ENCODE assay signal across 18 cellular contexts in the genomic region with DNA sequence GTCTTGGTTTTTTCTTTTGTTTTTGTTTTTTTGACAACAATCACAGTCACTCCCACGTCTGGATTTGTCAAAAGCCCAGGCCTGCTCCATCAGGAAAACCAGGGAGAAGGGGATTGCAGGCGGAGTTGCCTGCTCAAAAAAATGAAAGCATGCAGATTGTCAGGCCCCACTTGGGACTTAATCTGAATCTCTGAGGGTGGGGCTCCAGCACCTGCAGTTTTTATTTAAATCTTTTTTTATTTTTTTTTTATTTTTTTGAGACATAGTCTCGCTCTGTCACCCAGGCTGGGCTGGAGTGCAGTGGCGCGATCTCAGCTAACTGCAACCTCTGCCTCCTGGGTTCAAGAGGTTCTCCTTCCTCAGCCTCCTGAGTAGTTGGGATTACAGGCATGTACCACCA.
DNase-seq lines count a peak whose midpoint lies in the region; ATAC-seq and TF ChIP-seq lines count a peak whose summit lies in the region.
"Had no signal": no experiment of that assay in that cellular context is flagged by ENCODE, and none has a peak within 500 bp of the region (broad histone marks: within the 10 kb centered on the region; RNA-seq: fewer than 3 reads in every experiment).

No MANE protein-coding gene starts in this region.

- H3K27me3 ChIP-seq in CD4-positive, CD25-positive, alpha-beta regulatory T cell (ENCODE audit: control insufficient read depth, insufficient read depth, low read length) = no peaks in the 10 kb centered on the region
- H3K27me3 ChIP-seq in HL-60 (ENCODE audit: insufficient read depth, poor library complexity, severe bottlenecking) = no peaks in the 10 kb centered on the region
- no peaks in the 10 kb centered on the region for H3K27me3 ChIP-seq in dorsolateral prefrontal cortex
- H3K27me3 ChIP-seq: adrenal gland had no signal

- DNase-seq in CD4-positive, CD25-positive, alpha-beta regulatory T cell = no peak
- DNase-seq in HL-60 (ENCODE audit: low read depth in 1 of 2, low spot score in 1 of 2) (no peak), H4 (ENCODE audit: low spot score) (no peak), RPMI8226 (no peak), dorsolateral prefrontal cortex (no peak)
- no peak for DNase-seq in activated naive CD4-positive, alpha-beta T cell treated with anti-CD3 and anti-CD28 coated beads, Interleukin-2, amount 50 U/mL, for 72 hours (ENCODE audit: low spot score in 2 of 2)
- DNase-seq in natural killer cell treated with Interleukin-12 subunit alpha and Interleukin-12 subunit beta and Interleukin-15 and Interleukin-18, amount 100 ng/mL, for 72 hours (ENCODE audit: low spot score) = no peak
- DNase-seq: adrenal gland, cerebellar nuclear complex, kidney, mucosa of descending colon, NCI-H1436 treated with DMSO at 0.1 percent for 48 hours, NCI-H526 treated with DMSO at 0.1 percent for 48 hours had no signal

- H3K36me3 Mint-ChIP-seq in CD4-positive, CD25-positive, alpha-beta regulatory T cell = peaks cover 28% of the 10 kb centered on the region
- peaks cover 5 to 11% of the 10 kb centered on the region in 2 donors for H3K36me3 Mint-ChIP-seq in activated naive CD4-positive, alpha-beta T cell treated with anti-CD3 and anti-CD28 coated beads, Interleukin-2, amount 50 U/mL, for 72 hours
- H3K36me3 Mint-ChIP-seq in natural killer cell treated with Interleukin-12 subunit alpha and Interleukin-12 subunit beta and Interleukin-15 and Interleukin-18, amount 100 ng/mL, for 72 hours = no peaks in the 10 kb centered on the region

- H3K4me3 Mint-ChIP-seq in CD4-positive, CD25-positive, alpha-beta regulatory T cell = peak overlapping the region; percentile 64 to 83 (median 74)
- peak overlapping the region; percentile 34 for H3K4me3 Mint-ChIP-seq in natural killer cell treated with Interleukin-12 subunit alpha and Interleukin-12 subunit beta and Interleukin-15 and Interleukin-18, amount 100 ng/mL, for 72 hours

- intact Hi-C loops in dorsolateral prefrontal cortex (cut with DNase I) = no loop called here

- peaks cover 98% of the 10 kb centered on the region for H3K4me1 ChIP-seq in CD4-positive, CD25-positive, alpha-beta regulatory T cell (ENCODE audit: control insufficient read depth, insufficient read depth, low read length, poor library complexity, severe bottlenecking)
- H3K4me1 ChIP-seq: parathyroid adenoma had no signal

- H3K4me1 Mint-ChIP-seq in CD4-positive, CD25-positive, alpha-beta regulatory T cell = peaks cover 23 to 98% (median 84%) of the 10 kb centered on the region in 4 donors
- H3K4me1 Mint-ChIP-seq in natural killer cell treated with Interleukin-12 subunit alpha and Interleukin-12 subunit beta and Interleukin-15 and Interleukin-18, amount 100 ng/mL, for 72 hours (ENCODE audit: low read depth in 2 of 2) = peaks cover 64 to 83% of the 10 kb centered on the region in 2 donors

- H3K27me3 Mint-ChIP-seq in CD4-positive, CD25-positive, alpha-beta regulatory T cell = peaks cover 9% of the 10 kb centered on the region
- no peaks in the 10 kb centered on the region for H3K27me3 Mint-ChIP-seq in natural killer cell treated with Interleukin-12 subunit alpha and Interleukin-12 subunit beta and Interleukin-15 and Interleukin-18, amount 100 ng/mL, for 72 hours

- peaks cover under 1% of the 10 kb centered on the region for H3K36me3 ChIP-seq in CD4-positive, CD25-positive, alpha-beta regulatory T cell (ENCODE audit: control insufficient read depth, insufficient read depth, low read length)
- H3K36me3 ChIP-seq: adrenal gland, thoracic aorta had no signal

- no peaks in the 10 kb centered on the region for H3K9me3 ChIP-seq in CD4-positive, CD25-positive, alpha-beta regulatory T cell (ENCODE audit: control insufficient read depth in 2 of 2, low read length in 2 of 2)
- H3K9me3 ChIP-seq: adrenal gland, mucosa of descending colon, thoracic aorta had no signal

- peak overlapping the region; percentile 34 for H3K4me3 ChIP-seq in CD4-positive, CD25-positive, alpha-beta regulatory T cell (ENCODE audit: low read depth, low read length)
- H3K4me3 ChIP-seq in HL-60 (replicated peaks; ENCODE audit: insufficient read depth, low read length) (no peak overlapping the region), dorsolateral prefrontal cortex (no peak overlapping the region)
- H3K4me3 ChIP-seq: adrenal gland, mucosa of descending colon, thoracic aorta had no signal

- peak overlapping the region; percentile 96 to 100 (median 97) for H3K27ac Mint-ChIP-seq in CD4-positive, CD25-positive, alpha-beta regulatory T cell
- H3K27ac Mint-ChIP-seq in activated naive CD4-positive, alpha-beta T cell treated with anti-CD3 and anti-CD28 coated beads, Interleukin-2, amount 50 U/mL, for 72 hours = peak overlapping the region; percentile 89 to 96
- peak overlapping the region in 1 of 2 donors; percentile 74 for H3K27ac Mint-ChIP-seq in natural killer cell treated with Interleukin-12 subunit alpha and Interleukin-12 subunit beta and Interleukin-15 and Interleukin-18, amount 100 ng/mL, for 72 hours

- TF ChIP-seq CTCF in HL-60 (IDR thresholded peaks at IDR 0.05; ENCODE audit: insufficient read depth, low read length) (no peak), dorsolateral prefrontal cortex (IDR thresholded peaks at IDR 0.05 in 54 of 56, conservative IDR thresholded peaks at IDR 0.05 in 2 of 56; ENCODE audit: low read depth in 1 of 56, partially characterized antibody in 56 of 56) (no peak)

- no peak for ATAC-seq in CD4-positive, CD25-positive, alpha-beta regulatory T cell (ENCODE audit: low read depth in 2 of 2)
- no peak for ATAC-seq in activated naive CD4-positive, alpha-beta T cell treated with anti-CD3 and anti-CD28 coated beads, Interleukin-2, amount 50 U/mL, for 72 hours
- no peak for ATAC-seq in natural killer cell treated with Interleukin-12 subunit alpha and Interleukin-12 subunit beta and Interleukin-15 and Interleukin-18, amount 100 ng/mL, for 72 hours
- no peak for ATAC-seq in HG03469 (IDR thresholded peaks at IDR 0.05; ENCODE audit: unreplicated experiment)
- ATAC-seq: mucosa of descending colon had no signal

- H3K9me3 Mint-ChIP-seq in CD4-positive, CD25-positive, alpha-beta regulatory T cell = peaks cover 0 to 2% (median 0%) of the 10 kb centered on the region in 7 donors
- no peaks in the 10 kb centered on the region for H3K9me3 Mint-ChIP-seq in activated naive CD4-positive, alpha-beta T cell treated with anti-CD3 and anti-CD28 coated beads, Interleukin-2, amount 50 U/mL, for 72 hours
- no peaks in the 10 kb centered on the region for H3K9me3 Mint-ChIP-seq in natural killer cell treated with Interleukin-12 subunit alpha and Interleukin-12 subunit beta and Interleukin-15 and Interleukin-18, amount 100 ng/mL, for 72 hours

- H3K27ac ChIP-seq in CD4-positive, CD25-positive, alpha-beta regulatory T cell (ENCODE audit: insufficient read depth, low read length, poor library complexity, severe bottlenecking) = peak overlapping the region; percentile 92
- H3K27ac ChIP-seq in HL-60 (replicated peaks) (peak overlapping the region; percentile 96), dorsolateral prefrontal cortex (peak overlapping the region in 4 of 59 donors; percentile 10 to 74 (median 56))
- H3K27ac ChIP-seq: C4-2B, KMS-11 had no signal
